Comparison of ENCODE assay signal across 9 cellular contexts in genomic region chr6:139490482-139490881, GRCh38.
DNase-seq lines count a peak whose midpoint lies in the region; ATAC-seq and TF ChIP-seq lines count a peak whose summit lies in the region.
"Had no signal": no experiment of that assay in that cellular context is flagged by ENCODE, and none has a peak within 500 bp of the region (broad histone marks: within the 10 kb centered on the region; RNA-seq: fewer than 3 reads in every experiment).

No MANE protein-coding gene starts in this region.

- no peaks in the 10 kb centered on the region for H3K27me3 ChIP-seq in IMR-90 (ENCODE audit: control insufficient read depth, insufficient read depth, low read length)

- no TSS peak for BruUV-seq in IMR-90 (replicated peaks; lab: Mats Ljungman, UMichigan)

- no peaks in the 10 kb centered on the region for H3K36me3 Mint-ChIP-seq in natural killer cell
- no peaks in the 10 kb centered on the region for H3K36me3 Mint-ChIP-seq in natural killer cell treated with Interleukin-12 subunit alpha and Interleukin-12 subunit beta and Interleukin-15 and Interleukin-18, amount 100 ng/mL, for 72 hours

- TF ChIP-seq CTCF in natural killer cell (IDR thresholded peaks at IDR 0.05) (no peak), IMR-90 (conservative IDR thresholded peaks at IDR 0.05; ENCODE audit: low read depth, low read length) (no peak), GM10248 (IDR thresholded peaks at IDR 0.05; ENCODE audit: control extremely low read depth, extremely low read depth, low read depth, missing control alignments) (no peak)

- H4K8ac ChIP-seq in IMR-90 (ENCODE audit: low read depth in 2 of 2, low read length in 2 of 2), result peak overlapping the region in 1 of 2 experiments; percentile 47; a peak in 1 of 4 replicates

- H3K27me3 Mint-ChIP-seq in natural killer cell (ENCODE audit: low read depth in 2 of 2), result peaks cover 0 to 3% of the 10 kb centered on the region in 2 donors
- peaks cover 0 to 5% of the 10 kb centered on the region in 2 donors for H3K27me3 Mint-ChIP-seq in natural killer cell treated with Interleukin-12 subunit alpha and Interleukin-12 subunit beta and Interleukin-15 and Interleukin-18, amount 100 ng/mL, for 72 hours

- H2BK15ac ChIP-seq in IMR-90 (ENCODE audit: low read depth, low read length), result no peak overlapping the region

- no peak overlapping the region for H3K23ac ChIP-seq in IMR-90 (ENCODE audit: low read depth, low read length)

- no peak overlapping the region for H2AK5ac ChIP-seq in IMR-90 (ENCODE audit: low read depth, low read length)

- no peaks in the 10 kb centered on the region for H4K20me1 ChIP-seq in IMR-90 (ENCODE audit: insufficient read depth, low read length)

- no peak overlapping the region; the same call in 1 of the 2 replicates for H3K18ac ChIP-seq in IMR-90 (ENCODE audit: low read depth, low read length)

- TF ChIP-seq POLR2A in IMR-90 (IDR thresholded peaks at IDR 0.05; ENCODE audit: low read depth, low read length), result no peak

- WGBS in IMR-90 (ENCODE audit: extremely low coverage in 2 of 2, insufficient read length in 1 of 2), 2 experiments, result 0% methylated on average over 1 of the region's 4 CpGs; no CpG with 5 or more reads in 1 of the 2 experiments

- no peaks in the 10 kb centered on the region for H3K9me3 ChIP-seq in IMR-90 (ENCODE audit: control insufficient read depth, insufficient read depth, low read length)

- H2AK9ac ChIP-seq in IMR-90 (replicated peaks; ENCODE audit: low read depth, low read length, poor library complexity), result no peak overlapping the region

- H3K9me3 Mint-ChIP-seq in natural killer cell, result no peaks in the 10 kb centered on the region
- no peaks in the 10 kb centered on the region for H3K9me3 Mint-ChIP-seq in natural killer cell treated with Interleukin-12 subunit alpha and Interleukin-12 subunit beta and Interleukin-15 and Interleukin-18, amount 100 ng/mL, for 72 hours

- peaks cover 7 to 11% of the 10 kb centered on the region in 2 donors for H3K4me1 Mint-ChIP-seq in natural killer cell
- H3K4me1 Mint-ChIP-seq in natural killer cell treated with Interleukin-12 subunit alpha and Interleukin-12 subunit beta and Interleukin-15 and Interleukin-18, amount 100 ng/mL, for 72 hours (ENCODE audit: low read depth in 2 of 2), result peaks cover 4 to 6% of the 10 kb centered on the region in 2 donors

- H3K14ac ChIP-seq in IMR-90 (replicated peaks; ENCODE audit: low read depth, low read length), result no peak overlapping the region

- no peak overlapping the region for H3K4me3 ChIP-seq in IMR-90 (ENCODE audit: insufficient read depth, low read depth, low read length)

- no peak overlapping the region for H2AFZ ChIP-seq in IMR-90 (replicated peaks; ENCODE audit: low read length, poor library complexity)

- intact Hi-C loops in natural killer cell (cut with micrococcal nuclease), result no loop called here
- intact Hi-C loops in IMR-90 (cut with micrococcal nuclease), result no loop called here

- H3K79me1 ChIP-seq in IMR-90 (ENCODE audit: low read depth in 1 of 2, low read length in 2 of 2), result no peaks in the 10 kb centered on the region

- no peaks in the 10 kb centered on the region for H3K36me3 ChIP-seq in IMR-90 (ENCODE audit: control insufficient read depth, insufficient read depth, low read length)

- H2BK20ac ChIP-seq in IMR-90 (ENCODE audit: low read depth, low read length), result no peak overlapping the region

- no peak overlapping the region for H4K5ac ChIP-seq in IMR-90 (ENCODE audit: low read depth, low read length)

- in situ Hi-C loops in IMR-90 (cut with MboI; ENCODE audit: low sequenced_read_pairs), result no loop called here

- no peak overlapping the region for H3K27ac ChIP-seq in IMR-90 (ENCODE audit: insufficient read depth, low read length)
- H3K27ac ChIP-seq: C4-2B had no signal

- no peak overlapping the region for H2BK120ac ChIP-seq in IMR-90 (ENCODE audit: low read depth, low read length)

- H3K4me1 ChIP-seq in IMR-90 (ENCODE audit: control insufficient read depth, insufficient read depth, low read length), result no peaks in the 10 kb centered on the region

- H3K9ac ChIP-seq in IMR-90 (ENCODE audit: low read depth, low read length), result no peak overlapping the region

- dilution Hi-C loops in IMR-90 (cut with HindIII; ENCODE audit: low sequenced_read_pairs, unreplicated experiment), result no loop called here

- no peak overlapping the region for H4K91ac ChIP-seq in IMR-90 (ENCODE audit: insufficient read depth, low read depth, low read length)

- H3K4ac ChIP-seq in IMR-90 (ENCODE audit: low read depth, low read length), result no peak overlapping the region

- H2BK5ac ChIP-seq in IMR-90 (ENCODE audit: low read depth, low read length, poor library complexity, severe bottlenecking), result no peak overlapping the region

- no peak for TF ChIP-seq RAD21 in IMR-90 (IDR thresholded peaks at IDR 0.05; ENCODE audit: low read length)

- no peak overlapping the region for H3K56ac ChIP-seq in IMR-90 (ENCODE audit: extremely low read depth, insufficient read depth, low read length)

- ATAC-seq in natural killer cell, result peak; percentile 83 to 91 (median 86)
- ATAC-seq in natural killer cell treated with Interleukin-12 subunit alpha and Interleukin-12 subunit beta and Interleukin-15 and Interleukin-18, amount 100 ng/mL, for 72 hours, result no peak
- 0 out of 2 replicates have a peak, but pooled peaks have one; percentile 53 for ATAC-seq in IMR-90 (ENCODE audit: low read depth)

- H3K27ac Mint-ChIP-seq in natural killer cell, result peak overlapping the region; percentile 3 to 64
- peak overlapping the region in 1 of 2 donors; percentile 36 for H3K27ac Mint-ChIP-seq in natural killer cell treated with Interleukin-12 subunit alpha and Interleukin-12 subunit beta and Interleukin-15 and Interleukin-18, amount 100 ng/mL, for 72 hours

- H3K9me1 ChIP-seq in IMR-90 (ENCODE audit: insufficient read depth, low read length), result 0 out of 2 replicates have a peak, but pooled peaks cover 2% of the 10 kb centered on the region

- H3K4me3 Mint-ChIP-seq in natural killer cell, result no peak overlapping the region
- H3K4me3 Mint-ChIP-seq in natural killer cell treated with Interleukin-12 subunit alpha and Interleukin-12 subunit beta and Interleukin-15 and Interleukin-18, amount 100 ng/mL, for 72 hours, result no peak overlapping the region

- CTCF ChIA-PET in IMR-90 (lab: Yijun Ruan, JAX) (no interaction called here), GM10248 (lab: Yijun Ruan, JAX) (interaction anchor here (1.1 to 1.4 kb wide), 3 partner anchors 13 to 120 kb away, joined by 3 read pairs; no protein-coding TSS in a partner anchor)

- H3K4me2 ChIP-seq in IMR-90 (ENCODE audit: low read depth, low read length), result no peak overlapping the region

- POLR2A ChIA-PET in IMR-90 (lab: Charles Lee; ENCODE audit: unreplicated experiment) (no interaction called here), GM10248 (lab: Yijun Ruan, JAX) (no interaction called here)

- no peak for DNase-seq in natural killer cell
- DNase-seq in natural killer cell treated with Interleukin-12 subunit alpha and Interleukin-12 subunit beta and Interleukin-15 and Interleukin-18, amount 100 ng/mL, for 72 hours (ENCODE audit: low spot score), result no peak
- peak; percentile 58 for DNase-seq in IMR-90
- DNase-seq in dermis microvascular lymphatic vessel endothelial cell (ENCODE audit: low read depth in 2 of 2), result peak; percentile 14 to 34
- no peak for DNase-seq in AG08396 (ENCODE audit: low spot score)
- DNase-seq in GM10248 (ENCODE audit: extremely low spot score), result no peak
- no peak for DNase-seq in NK-92 (lab: John Stamatoyannopoulos, UW; ENCODE audit: unreplicated experiment)
- DNase-seq in NCI-H2171 (lab: John Stamatoyannopoulos, UW), result no peak

TF ChIP-seq in IMR-90, 13 proteins besides CTCF, POLR2A, EP300 and RAD21:
- TF ChIP-seq SMC3 (IDR thresholded peaks at IDR 0.05; ENCODE audit: low read depth, low read length) (no peak), CEBPB (IDR thresholded peaks at IDR 0.05; ENCODE audit: low read depth, low read length) (no peak), CHD1 (IDR thresholded peaks at IDR 0.05; ENCODE audit: low read depth, low read length) (no peak), ELK1 (IDR thresholded peaks at IDR 0.05; ENCODE audit: borderline replicate concordance, low read depth, low read length) (no peak), MAFK (IDR thresholded peaks at IDR 0.05; ENCODE audit: low read depth, low read length) (no peak)
TF ChIP-seq in IMR-90: peak in this region for 0.

Comparison
In these comparisons a context has a peak if more than half of its experiments do, and no peak if none do; other contexts are left out.
1. ATAC-seq: peak in natural killer cell (3 of 3) and IMR-90 (single experiment); none in natural killer cell treated with Interleukin-12 subunit alpha and Interleukin-12 subunit beta and Interleukin-15 and Interleukin-18, amount 100 ng/mL, for 72 hours (0 of 2).
2. DNase-seq: peak in IMR-90 (single experiment) and dermis microvascular lymphatic vessel endothelial cell (2 of 2); none in natural killer cell (single experiment), natural killer cell treated with Interleukin-12 subunit alpha and Interleukin-12 subunit beta and Interleukin-15 and Interleukin-18, amount 100 ng/mL, for 72 hours (single experiment), AG08396 (single experiment), GM10248 (single experiment), NK-92 (single experiment) and NCI-H2171 (single experiment).